Comparison of ENCODE assay signal across 9 cellular contexts in genomic region chr2:21042958-21043743, GRCh38. TPM values are rescaled to one million over a fixed set of nuclear protein-coding genes. Genes with fewer than 3 reads are reported as not detected.
DNase-seq lines count a peak whose midpoint lies in the region; ATAC-seq and TF ChIP-seq lines count a peak whose summit lies in the region.
"Had no signal": no experiment of that assay in that cellular context is flagged by ENCODE, and none has a peak within 500 bp of the region (broad histone marks: within the 10 kb centered on the region; RNA-seq: fewer than 3 reads in every experiment).

No MANE protein-coding gene starts in this region.

- H3K4me3 ChIP-seq in RWPE2 (ENCODE audit: severe bottlenecking): no peak overlapping the region
- no peak overlapping the region for H3K4me3 ChIP-seq in vagina

- peak; percentile 93 for TF ChIP-seq CTCF in RWPE2 (IDR thresholded peaks at IDR 0.05; ENCODE audit: poor library complexity, severe bottlenecking)
- peak; percentile 87 to 97 (median 88) for TF ChIP-seq CTCF in vagina (IDR thresholded peaks at IDR 0.05)

- H3K27me3 ChIP-seq in RWPE2 (ENCODE audit: insufficient read depth, poor library complexity, severe bottlenecking): peaks cover 3% of the 10 kb centered on the region
- H3K27me3 ChIP-seq in vagina: no peaks in the 10 kb centered on the region

- H3K9me3 ChIP-seq in RWPE2 (ENCODE audit: severe bottlenecking) (no peaks in the 10 kb centered on the region), vagina (no peaks in the 10 kb centered on the region)

- peaks cover 3% of the 10 kb centered on the region for H3K4me1 Mint-ChIP-seq in activated naive CD8-positive, alpha-beta T cell (ENCODE audit: low read depth)

- DNase-seq in CMK (ENCODE audit: low read depth): peak; percentile 21
- DNase-seq in RWPE2 (ENCODE audit: low spot score): no peak
- DNase-seq in cardiac septum (ENCODE audit: low spot score): peak; percentile 83
- peak; percentile 49 to 95 (median 74) for DNase-seq in posterior cingulate gyrus
- no peak for DNase-seq in vagina (ENCODE audit: extremely low spot score in 2 of 2)

- intact Hi-C loops in cardiac septum (cut with DNase I): loop anchor here (2.0 kb wide), 1 partner anchor 272 kb away; no protein-coding TSS in a partner anchor
- intact Hi-C loops in posterior cingulate gyrus (cut with DNase I): loop anchor here (1.0 to 5.0 kb wide), 2 partner anchors 75 to 274 kb away; no protein-coding TSS in a partner anchor
- intact Hi-C loops in vagina (cut with DNase I): loop anchor here (10.0 kb wide), 2 partner anchors 72 to 272 kb away; no protein-coding TSS in a partner anchor

- no peak overlapping the region for H3K27ac ChIP-seq in RWPE2 (ENCODE audit: poor library complexity, severe bottlenecking)
- H3K27ac ChIP-seq in vagina: no peak overlapping the region

- H3K27me3 Mint-ChIP-seq in activated naive CD8-positive, alpha-beta T cell: peaks cover 19% of the 10 kb centered on the region

- peak; percentile 57 for ATAC-seq in GM19328 (IDR thresholded peaks at IDR 0.05; ENCODE audit: unreplicated experiment)
- peak; percentile 79 for ATAC-seq in HG03558 (IDR thresholded peaks at IDR 0.05; ENCODE audit: extremely low read depth, unreplicated experiment)
- ATAC-seq in RWPE2 (ENCODE audit: low read depth): no peak

- H3K36me3 Mint-ChIP-seq in activated naive CD8-positive, alpha-beta T cell: no peaks in the 10 kb centered on the region

- H3K4me1 ChIP-seq in RWPE2 (ENCODE audit: insufficient read depth, poor library complexity, severe bottlenecking): no peaks in the 10 kb centered on the region
- no peaks in the 10 kb centered on the region for H3K4me1 ChIP-seq in vagina

- no peak overlapping the region for H3K27ac Mint-ChIP-seq in activated naive CD8-positive, alpha-beta T cell
- H3K27ac Mint-ChIP-seq: dendritic cell treated with granulocyte-macrophage colony-stimulating factor and Interleukin-4, amounts not matched to agents 40 ng/mL and 50 ng/mL, for 4 days had no signal

- no peaks in the 10 kb centered on the region for H3K9me3 Mint-ChIP-seq in activated naive CD8-positive, alpha-beta T cell (ENCODE audit: low read depth)
- H3K9me3 Mint-ChIP-seq: dendritic cell treated with granulocyte-macrophage colony-stimulating factor and Interleukin-4, amounts not matched to agents 40 ng/mL and 50 ng/mL, for 4 days had no signal

- H3K4me3 Mint-ChIP-seq in activated naive CD8-positive, alpha-beta T cell: peak overlapping the region; percentile 64
- H3K4me3 Mint-ChIP-seq: dendritic cell treated with granulocyte-macrophage colony-stimulating factor and Interleukin-4, amounts not matched to agents 40 ng/mL and 50 ng/mL, for 4 days had no signal

- no peaks in the 10 kb centered on the region for H3K36me3 ChIP-seq in RWPE2 (ENCODE audit: low read depth)
- no peaks in the 10 kb centered on the region for H3K36me3 ChIP-seq in vagina

- TF ChIP-seq POLR2A in vagina (IDR thresholded peaks at IDR 0.05): no peak

RNA-seq across cellular contexts. Expression of gene APOB, which starts 0.7 kb away (rescaled TPM):
- 3.4 TPM for total RNA-seq in cardiac septum
- not detected for total RNA-seq in vagina

Comparison
In these comparisons a context has a peak if more than half of its experiments do, and no peak if none do; other contexts are left out.
1. DNase-seq: peak in CMK (single experiment), cardiac septum (single experiment) and posterior cingulate gyrus (10 of 10); none in RWPE2 (single experiment) and vagina (0 of 2).